Comparison of ENCODE assay signal across 20 cellular contexts in the genomic region with DNA sequence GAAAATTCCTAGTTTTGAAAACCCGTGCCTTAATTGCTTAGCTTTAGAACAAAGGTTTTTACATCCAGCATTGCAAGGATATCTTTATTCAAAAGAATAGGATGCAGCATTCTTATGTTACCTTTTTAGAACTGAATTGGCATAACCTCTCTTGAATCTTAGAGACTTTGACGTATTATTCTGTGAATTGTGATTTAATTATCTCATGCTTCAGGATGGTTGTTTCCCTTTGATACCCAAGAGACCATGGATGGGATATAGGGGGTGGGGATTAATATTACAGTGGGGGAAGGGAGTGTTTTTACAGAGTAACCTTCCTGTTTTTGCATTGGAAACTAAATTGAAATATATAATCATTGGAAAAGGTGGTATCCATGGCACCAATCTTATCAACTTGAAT.
"Had no signal": no experiment of that assay in that cellular context is flagged by ENCODE, and none has a peak within 500 bp of the region (broad histone marks: within the 10 kb centered on the region; RNA-seq: fewer than 3 reads in every experiment).

No MANE protein-coding gene starts in this region.

- H3K9me3 ChIP-seq: gastrocnemius medialis, lower lobe of right lung, neutrophil, tibial nerve, uterus had no signal

- DNase-seq: activated CD4-positive, alpha-beta T cell treated with anti-CD3 and anti-CD28 coated beads for 1 hour; activated CD4-positive, alpha-beta T cell treated with anti-CD3 and anti-CD28 coated beads, Interleukin-2, amount 50 U/mL, for 48 hours; activated effector memory CD4-positive, alpha-beta T cell treated with Interleukin-2 at 50 U/mL for 16 hours; activated T-cell treated with anti-CD3 and anti-CD28 coated beads, Interleukin-2, amount 50 U/mL, for 24 hours; dermis blood vessel endothelial cell; endodermal cell; gastrocnemius medialis; heart right ventricle; lower lobe of right lung; stimulated activated CD4-positive, alpha-beta T cell treated with anti-CD3 and anti-CD28 coated beads, Interleukin-15, amount 100 ng/mL, for 24 hours; stimulated activated CD4-positive, alpha-beta T cell treated with anti-CD3 and anti-CD28 coated beads, Interleukin-4, amount 100 ng/mL, for 1 hour; stimulated activated naive B cell treated with anti-CD40 and anti-IgM and Interleukin-4, amounts not matched to agents 10 μg/mL and 1 μg/mL and 100 μg/mL, for 72 hours; T-helper 1 cell; T1000; uterus had no signal

- ATAC-seq: gastrocnemius medialis; lower lobe of right lung; stimulated activated naive B cell treated with anti-CD40 and anti-IgM and Interleukin-4, amounts not matched to agents 10 μg/mL and 1 μg/mL and 100 μg/mL, for 72 hours had no signal

- H3K4me3 Mint-ChIP-seq: activated naive CD4-positive, alpha-beta T cell treated with anti-CD3 and anti-CD28 coated beads, Interleukin-2, amount 50 U/mL, for 24 hours; activated T-cell treated with anti-CD3 and anti-CD28 coated beads, Interleukin-2, amount 50 U/mL, for 24 hours; central memory CD8-positive, alpha-beta T cell; endodermal cell; stimulated activated naive B cell treated with anti-CD40 and anti-IgM and Interleukin-4, amounts not matched to agents 10 μg/mL and 1 μg/mL and 100 μg/mL, for 72 hours had no signal

- H3K4me3 ChIP-seq: gastrocnemius medialis, heart right ventricle, lower lobe of right lung, tibial nerve, uterus had no signal

- H3K27ac Mint-ChIP-seq: activated naive CD4-positive, alpha-beta T cell treated with anti-CD3 and anti-CD28 coated beads, Interleukin-2, amount 50 U/mL, for 24 hours; activated T-cell treated with anti-CD3 and anti-CD28 coated beads, Interleukin-2, amount 50 U/mL, for 24 hours; endodermal cell; stimulated activated naive B cell treated with anti-CD40 and anti-IgM and Interleukin-4, amounts not matched to agents 10 μg/mL and 1 μg/mL and 100 μg/mL, for 72 hours had no signal

- H3K27me3 ChIP-seq: gastrocnemius medialis, heart right ventricle, tibial nerve, uterus had no signal

- H3K4me1 Mint-ChIP-seq: activated naive CD4-positive, alpha-beta T cell treated with anti-CD3 and anti-CD28 coated beads, Interleukin-2, amount 50 U/mL, for 24 hours had no signal

- H3K27ac ChIP-seq: lower lobe of right lung, neutrophil, tibial nerve, VCaP had no signal

- H3K9me3 Mint-ChIP-seq: central memory CD8-positive, alpha-beta T cell had no signal

- H3K36me3 ChIP-seq: gastrocnemius medialis, heart right ventricle, lower lobe of right lung, neutrophil, tibial nerve, uterus had no signal
